Comparison of ENCODE assay signal across 1 cellular context in genomic region chr15:60324706-60325438, GRCh38.
TF ChIP-seq lines count a peak whose summit lies in the region.

No MANE protein-coding gene starts in this region.

TF ChIP-seq in H1, 55 proteins besides CTCF, POLR2A, EP300 and RAD21:
- TF ChIP-seq CHD7 (IDR thresholded peaks at IDR 0.05; ENCODE audit: insufficient replicate concordance, low read length), result no peak
- TF ChIP-seq SP2 (IDR thresholded peaks at IDR 0.05; ENCODE audit: low read length), result no peak
- no peak for TF ChIP-seq E2F6 (IDR thresholded peaks at IDR 0.05)
- no peak for TF ChIP-seq ASH2L (IDR thresholded peaks at IDR 0.05; ENCODE audit: low read length)
- TF ChIP-seq KDM5A (IDR thresholded peaks at IDR 0.05; ENCODE audit: low read length), result no peak
- TF ChIP-seq JUN (IDR thresholded peaks at IDR 0.05; ENCODE audit: low read depth, low read length), result no peak
- no peak for TF ChIP-seq NRF1 (IDR thresholded peaks at IDR 0.05; ENCODE audit: low read depth, low read length)
